Comparison of ENCODE assay signal across 13 cellular contexts in the genomic region with DNA sequence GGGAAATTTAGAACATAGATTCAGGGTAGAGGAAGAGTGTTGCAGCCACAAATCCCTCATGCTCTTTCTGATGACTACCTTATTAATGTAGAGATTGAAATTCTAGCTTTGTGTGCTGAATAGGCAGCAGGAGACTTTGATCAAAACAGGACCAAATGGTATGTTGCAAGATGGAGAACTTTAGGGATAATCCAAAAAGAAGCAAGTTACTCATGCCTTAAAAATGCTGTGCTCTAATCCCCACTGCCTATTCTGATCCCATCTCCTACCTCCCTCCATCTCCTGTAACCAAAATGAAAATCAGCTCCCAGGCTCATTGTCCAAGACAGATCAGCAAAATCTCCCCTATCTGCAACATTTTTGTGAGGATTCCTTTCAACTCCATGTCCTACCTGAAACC. TPM values are rescaled to one million over a fixed set of nuclear protein-coding genes. Genes with fewer than 3 reads are reported as not detected.
DNase-seq lines count a peak whose midpoint lies in the region; ATAC-seq and TF ChIP-seq lines count a peak whose summit lies in the region.
"Had no signal": no experiment of that assay in that cellular context is flagged by ENCODE, and none has a peak within 500 bp of the region (broad histone marks: within the 10 kb centered on the region; RNA-seq: fewer than 3 reads in every experiment).

No MANE protein-coding gene starts in this region.

- no peaks in the 10 kb centered on the region for H3F3A ChIP-seq in GM23338 (replicated peaks; ENCODE audit: low read depth)

- no peak overlapping the region for H3K4me3 ChIP-seq in GM23338
- no peak overlapping the region for H3K4me3 ChIP-seq in fibroblast of lung (replicated peaks in 1 of 4; ENCODE audit: control extremely low read depth in 1 of 4, insufficient read depth in 1 of 4, low read depth in 3 of 4, low read length in 4 of 4)
- H3K4me3 ChIP-seq: BLaER1 treated with 17β-estradiol and CSF1 and Interleukin-3, amounts not matched to agents 10 nM and 100 nM; GM12878 had no signal

- H3K9me3 ChIP-seq in fibroblast of lung (ENCODE audit: control insufficient read depth, insufficient read depth, low read depth, low read length) = no peaks in the 10 kb centered on the region

- TF ChIP-seq CTCF in GM23338 (conservative IDR thresholded peaks at IDR 0.05; ENCODE audit: low read depth in 2 of 2) (no peak), fibroblast of lung (conservative IDR thresholded peaks at IDR 0.05 in 1 of 2, IDR thresholded peaks at IDR 0.05 in 1 of 2; ENCODE audit: low read depth in 1 of 2, low read length in 2 of 2) (no peak), mesothelial cell of epicardium (IDR thresholded peaks at IDR 0.05; ENCODE audit: unreplicated experiment) (no peak)

- peaks cover 2% of the 10 kb centered on the region for H3K27me3 Mint-ChIP-seq in GM23338 (ENCODE audit: insufficient read depth, low read depth, poor library complexity)
- H3K27me3 Mint-ChIP-seq in mesothelial cell of epicardium (ENCODE audit: low read depth) = peaks cover 21% of the 10 kb centered on the region

- no peaks in the 10 kb centered on the region for H3K79me2 ChIP-seq in GM23338 (replicated peaks; ENCODE audit: insufficient read depth)
- no peaks in the 10 kb centered on the region for H3K79me2 ChIP-seq in fibroblast of lung (ENCODE audit: control insufficient read depth, insufficient read depth, low read length)

- ATAC-seq in GM23338 (no peak), HG03280 (IDR thresholded peaks at IDR 0.05; ENCODE audit: unreplicated experiment) (no peak)
- ATAC-seq: GM12878, HepG2 had no signal

- H3K36me3 Mint-ChIP-seq in GM23338 (ENCODE audit: low read depth) (no peaks in the 10 kb centered on the region), mesothelial cell of epicardium (no peaks in the 10 kb centered on the region)
- H3K36me3 Mint-ChIP-seq: CD4-positive, CD25-positive, alpha-beta regulatory T cell had no signal

- no peaks in the 10 kb centered on the region for H3K9me3 Mint-ChIP-seq in GM23338
- H3K9me3 Mint-ChIP-seq in mesothelial cell of epicardium = peaks cover under 1% of the 10 kb centered on the region
- H3K9me3 Mint-ChIP-seq: CD4-positive, CD25-positive, alpha-beta regulatory T cell had no signal

- peaks cover 23% of the 10 kb centered on the region for H3K4me1 Mint-ChIP-seq in GM23338
- no peaks in the 10 kb centered on the region for H3K4me1 Mint-ChIP-seq in mesothelial cell of epicardium

- H3K4me3 Mint-ChIP-seq in GM23338 (no peak overlapping the region), mesothelial cell of epicardium (no peak overlapping the region)
- H3K4me3 Mint-ChIP-seq: CD4-positive, CD25-positive, alpha-beta regulatory T cell had no signal

- H4K20me1 ChIP-seq in GM23338 (replicated peaks; ENCODE audit: insufficient read depth) (no peaks in the 10 kb centered on the region), fibroblast of lung (ENCODE audit: control insufficient read depth, extremely low read depth, insufficient read depth, low read length) (no peaks in the 10 kb centered on the region)
- H4K20me1 ChIP-seq: BLaER1 treated with 17β-estradiol and CSF1 and Interleukin-3, amounts not matched to agents 10 nM and 100 nM had no signal

- no peaks in the 10 kb centered on the region; the same call in 1 of the 2 replicates for H3K9me2 ChIP-seq in GM23338 (ENCODE audit: insufficient read depth)

- no peak overlapping the region for H3K9ac ChIP-seq in fibroblast of lung (ENCODE audit: insufficient read depth, low read length)
- H3K9ac ChIP-seq: BLaER1 treated with 17β-estradiol and CSF1 and Interleukin-3, amounts not matched to agents 10 nM and 100 nM had no signal

- H3K4me1 ChIP-seq in GM23338 (ENCODE audit: insufficient read depth) (peaks cover 7% of the 10 kb centered on the region; the same call in 1 of the 2 replicates), fibroblast of lung (ENCODE audit: control insufficient read depth, extremely low read depth, insufficient read depth, low read length) (peaks cover 5% of the 10 kb centered on the region)

- DNase-seq in AG08395 (ENCODE audit: low spot score) = peak; percentile 15
- DNase-seq in GM23338 (ENCODE audit: low spot score) = no peak
- DNase-seq in LHCN-M2 (ENCODE audit: low read depth) = peak; percentile 26
- DNase-seq in fibroblast of lung (ENCODE audit: low read depth in 2 of 2) = no peak
- no peak for DNase-seq in mesothelial cell of epicardium (ENCODE audit: low spot score in 2 of 2, unreplicated experiment in 2 of 2)
- no peak for DNase-seq in NOMO-1 treated with dmso at 0.1 percent for 144 hours (lab: John Stamatoyannopoulos, UW; ENCODE audit: unreplicated experiment)
- no peak for DNase-seq in NCI-H2227 (lab: John Stamatoyannopoulos, UW; ENCODE audit: unreplicated experiment)
- DNase-seq: CD4-positive, CD25-positive, alpha-beta regulatory T cell had no signal

- peak overlapping the region; percentile 44; the same call in 1 of the 2 replicates for H2AFZ ChIP-seq in GM23338
- peak overlapping the region; percentile 14 for H2AFZ ChIP-seq in fibroblast of lung (ENCODE audit: low read length)

- H3K4me2 ChIP-seq in GM23338 (no peak overlapping the region), fibroblast of lung (ENCODE audit: extremely low read depth, insufficient read depth, low read length) (no peak overlapping the region)
- H3K4me2 ChIP-seq: BLaER1 treated with 17β-estradiol and CSF1 and Interleukin-3, amounts not matched to agents 10 nM and 100 nM had no signal

- H3K27ac ChIP-seq in GM23338 (ENCODE audit: low read depth) (no peak overlapping the region), fibroblast of lung (ENCODE audit: insufficient read depth, low read length) (no peak overlapping the region)
- H3K27ac ChIP-seq: 22Rv1; BLaER1 treated with 17β-estradiol and CSF1 and Interleukin-3, amounts not matched to agents 10 nM and 100 nM had no signal

- H3K36me3 ChIP-seq in GM23338 (ENCODE audit: insufficient read depth) (no peaks in the 10 kb centered on the region), fibroblast of lung (ENCODE audit: control insufficient read depth, insufficient read depth, low read length) (no peaks in the 10 kb centered on the region)
- H3K36me3 ChIP-seq: BLaER1 treated with 17β-estradiol and CSF1 and Interleukin-3, amounts not matched to agents 10 nM and 100 nM had no signal

- H3K27me3 ChIP-seq in GM23338 (ENCODE audit: insufficient read depth) (no peaks in the 10 kb centered on the region), fibroblast of lung (ENCODE audit: control insufficient read depth, insufficient read depth, low read length) (no peaks in the 10 kb centered on the region)
- H3K27me3 ChIP-seq: BLaER1 treated with 17β-estradiol and CSF1 and Interleukin-3, amounts not matched to agents 10 nM and 100 nM had no signal

- H3K27ac Mint-ChIP-seq in GM23338 (no peak overlapping the region), mesothelial cell of epicardium (no peak overlapping the region)
- H3K27ac Mint-ChIP-seq: CD4-positive, CD25-positive, alpha-beta regulatory T cell had no signal

TF ChIP-seq in GM23338, 12 proteins besides CTCF, POLR2A, EP300 and RAD21 (continues in another document):
- TF ChIP-seq CREB1 (CRISPR knock-in tag; IDR thresholded peaks at IDR 0.05; ENCODE audit: low read depth) (no peak), EZH2phosphoT487 (IDR thresholded peaks at IDR 0.05; ENCODE audit: unreplicated experiment) (no peak), ZNF331 (CRISPR knock-in tag; IDR thresholded peaks at IDR 0.05; ENCODE audit: low read depth) (no peak), JUNB (IDR thresholded peaks at IDR 0.05; ENCODE audit: unreplicated experiment) (no peak)
- TF ChIP-seq, protein P1, sequence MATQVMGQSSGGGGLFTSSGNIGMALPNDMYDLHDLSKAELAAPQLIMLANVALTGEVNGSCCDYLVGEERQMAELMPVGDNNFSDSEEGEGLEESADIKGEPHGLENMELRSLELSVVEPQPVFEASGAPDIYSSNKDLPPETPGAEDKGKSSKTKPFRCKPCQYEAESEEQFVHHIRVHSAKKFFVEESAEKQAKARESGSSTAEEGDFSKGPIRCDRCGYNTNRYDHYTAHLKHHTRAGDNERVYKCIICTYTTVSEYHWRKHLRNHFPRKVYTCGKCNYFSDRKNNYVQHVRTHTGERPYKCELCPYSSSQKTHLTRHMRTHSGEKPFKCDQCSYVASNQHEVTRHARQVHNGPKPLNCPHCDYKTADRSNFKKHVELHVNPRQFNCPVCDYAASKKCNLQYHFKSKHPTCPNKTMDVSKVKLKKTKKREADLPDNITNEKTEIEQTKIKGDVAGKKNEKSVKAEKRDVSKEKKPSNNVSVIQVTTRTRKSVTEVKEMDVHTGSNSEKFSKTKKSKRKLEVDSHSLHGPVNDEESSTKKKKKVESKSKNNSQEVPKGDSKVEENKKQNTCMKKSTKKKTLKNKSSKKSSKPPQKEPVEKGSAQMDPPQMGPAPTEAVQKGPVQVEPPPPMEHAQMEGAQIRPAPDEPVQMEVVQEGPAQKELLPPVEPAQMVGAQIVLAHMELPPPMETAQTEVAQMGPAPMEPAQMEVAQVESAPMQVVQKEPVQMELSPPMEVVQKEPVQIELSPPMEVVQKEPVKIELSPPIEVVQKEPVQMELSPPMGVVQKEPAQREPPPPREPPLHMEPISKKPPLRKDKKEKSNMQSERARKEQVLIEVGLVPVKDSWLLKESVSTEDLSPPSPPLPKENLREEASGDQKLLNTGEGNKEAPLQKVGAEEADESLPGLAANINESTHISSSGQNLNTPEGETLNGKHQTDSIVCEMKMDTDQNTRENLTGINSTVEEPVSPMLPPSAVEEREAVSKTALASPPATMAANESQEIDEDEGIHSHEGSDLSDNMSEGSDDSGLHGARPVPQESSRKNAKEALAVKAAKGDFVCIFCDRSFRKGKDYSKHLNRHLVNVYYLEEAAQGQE (IDR thresholded peaks at IDR 0.05; ENCODE audit: unreplicated experiment) = no peak
- TF ChIP-seq, protein P2, sequence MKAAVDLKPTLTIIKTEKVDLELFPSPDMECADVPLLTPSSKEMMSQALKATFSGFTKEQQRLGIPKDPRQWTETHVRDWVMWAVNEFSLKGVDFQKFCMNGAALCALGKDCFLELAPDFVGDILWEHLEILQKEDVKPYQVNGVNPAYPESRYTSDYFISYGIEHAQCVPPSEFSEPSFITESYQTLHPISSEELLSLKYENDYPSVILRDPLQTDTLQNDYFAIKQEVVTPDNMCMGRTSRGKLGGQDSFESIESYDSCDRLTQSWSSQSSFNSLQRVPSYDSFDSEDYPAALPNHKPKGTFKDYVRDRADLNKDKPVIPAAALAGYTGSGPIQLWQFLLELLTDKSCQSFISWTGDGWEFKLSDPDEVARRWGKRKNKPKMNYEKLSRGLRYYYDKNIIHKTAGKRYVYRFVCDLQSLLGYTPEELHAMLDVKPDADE (IDR thresholded peaks at IDR 0.05) = no peak

RNA-seq across cellular contexts. Expression of a gene that starts 31.3 kb away (rescaled TPM):
- 0.47 and 1.3 TPM in 2 replicates for total RNA-seq in GM23338 (2014; rRNA removed; shearing (Covaris generic))
- polyA plus RNA-seq in GM23338 (2016; fragmentation: Nextera tagmentation; extraction: Ambion mirVana) (1.7 and 1.8 TPM in 2 replicates), fibroblast of lung (0.42 and 1.7 TPM in 2 replicates)
- total RNA-seq in LHCN-M2 (2014; rRNA removed) (0.06 TPM in 2 replicates), fibroblast of lung (8.2 and 17.7 TPM in 2 replicates), mesothelial cell of epicardium (not detected in 3 replicates)
- polyA plus RNA-seq in LHCN-M2 (2012) = 0.04 TPM
- polyA plus RNA-seq in fibroblast of lung (2012) = 0.73 and 2.9 TPM in 2 replicates
- 2.4 and 14.3 TPM in 2 replicates for polyA minus RNA-seq in fibroblast of lung (ENCODE audit: low replicate concordance)
- total RNA-seq: GM12878, HepG2 had no signal
- polyA plus RNA-seq: GM12878, HepG2 had no signal

Comparison
In these comparisons a context has a peak if more than half of its experiments do, and no peak if none do; other contexts are left out.
1. DNase-seq: peak in AG08395 (single experiment) and LHCN-M2 (single experiment); none in GM23338 (single experiment), fibroblast of lung (0 of 2), mesothelial cell of epicardium (0 of 2), NOMO-1 treated with dmso at 0.1 percent for 144 hours (single experiment) and NCI-H2227 (single experiment).